Comparison of ENCODE assay signal across 25 cellular contexts in genomic region chr12:8911606-8912268, GRCh38. TPM values are rescaled to one million over a fixed set of nuclear protein-coding genes. Genes with fewer than 3 reads are reported as not detected.
DNase-seq lines count a peak whose midpoint lies in the region; ATAC-seq and TF ChIP-seq lines count a peak whose summit lies in the region.
"Had no signal": no experiment of that assay in that cellular context is flagged by ENCODE, and none has a peak within 500 bp of the region (broad histone marks: within the 10 kb centered on the region; RNA-seq: fewer than 3 reads in every experiment).

No MANE protein-coding gene starts in this region.

- TF ChIP-seq CTCF in cardiac muscle cell (IDR thresholded peaks at IDR 0.05; ENCODE audit: low read depth, low read length) = no peak
- no peak for TF ChIP-seq CTCF in parathyroid adenoma (IDR thresholded peaks at IDR 0.05)

- H2AFZ ChIP-seq in parathyroid adenoma = peak overlapping the region; percentile 44

- peaks cover 12% of the 10 kb centered on the region for H3K4me1 Mint-ChIP-seq in T-helper 2 cell treated with Interferon-gamma antibody and Interleukin-4, amounts not matched to agents 5 μg/mL and 100 μg/mL, for 36 hours (ENCODE audit: low read depth)

- 47% methylated on average over 3 of the region's 3 CpGs for WGBS in right cardiac atrium

- H3K27me3 ChIP-seq in cardiac muscle cell (no peaks in the 10 kb centered on the region), right cardiac atrium (ENCODE audit: control insufficient read depth, insufficient read depth) (no peaks in the 10 kb centered on the region), NT2/D1 (ENCODE audit: insufficient read depth, insufficient read length) (no peaks in the 10 kb centered on the region), parathyroid adenoma (ENCODE audit: control insufficient read depth, insufficient read depth, low read length) (no peaks in the 10 kb centered on the region)
- H3K27me3 ChIP-seq: BLaER1, right lobe of liver, stomach, transverse colon had no signal

- H3K27ac ChIP-seq in cardiac muscle cell (peak overlapping the region; percentile 89), right cardiac atrium (ENCODE audit: low read length) (no peak overlapping the region), parathyroid adenoma (no peak overlapping the region)
- H3K27ac ChIP-seq: 22Rv1, BLaER1, KMS-11, right lobe of liver had no signal

- no peaks in the 10 kb centered on the region for H3K36me3 Mint-ChIP-seq in T-helper 2 cell treated with Interferon-gamma antibody and Interleukin-4, amounts not matched to agents 5 μg/mL and 100 μg/mL, for 36 hours (ENCODE audit: low read depth)
- H3K36me3 Mint-ChIP-seq: T-cell had no signal

- peaks cover 26% of the 10 kb centered on the region for H3K27me3 Mint-ChIP-seq in T-helper 2 cell treated with Interferon-gamma antibody and Interleukin-4, amounts not matched to agents 5 μg/mL and 100 μg/mL, for 36 hours (ENCODE audit: low read depth)
- H3K27me3 Mint-ChIP-seq: activated T-cell treated with anti-CD3 and anti-CD28 coated beads, Interleukin-2, amount 50 U/mL, for 24 hours; T-cell had no signal

- DNase-seq in cardiac muscle cell (ENCODE audit: low read depth in 1 of 2, low spot score in 1 of 2) (no peak), right cardiac atrium (no peak), NT2/D1 (ENCODE audit: low read depth, low spot score) (peak; percentile 100), iPS DF 19.7 (ENCODE audit: low read depth, low spot score) (peak; percentile 87), NCI-H1694 (lab: John Stamatoyannopoulos, UW) (no peak)
- no peak for DNase-seq in T-helper 2 cell treated with Interferon-gamma antibody and Interleukin-4, amounts not matched to agents 5 μg/mL and 100 μg/mL, for 36 hours (ENCODE audit: low spot score)
- DNase-seq in activated T-cell treated with anti-CD3 and anti-CD28 coated beads, Interleukin-2, amount 50 U/mL, for 48 hours = no peak
- DNase-seq: activated CD8-positive, alpha-beta memory T cell treated with anti-CD3 and anti-CD28 coated beads for 24 hours; activated naive CD4-positive, alpha-beta T cell treated with Interleukin-2 at 50 U/mL for 16 hours; activated T-cell treated with anti-CD3 and anti-CD28 coated beads, Interleukin-2, amount 50 U/mL, for 24 hours; Caco-2; glutamatergic neuron; MV-4-11; NCI-H187; NCI-H774; right lobe of liver; SHP77 treated with DMSO at 0.1 percent for 48 hours; stomach; T-cell; transverse colon had no signal

- ATAC-seq in right cardiac atrium = no peak
- ATAC-seq: right lobe of liver, T-cell had no signal

- no peaks in the 10 kb centered on the region for H3K36me3 ChIP-seq in cardiac muscle cell
- H3K36me3 ChIP-seq in NT2/D1 (ENCODE audit: insufficient read depth, insufficient read length, low read length) = no peaks in the 10 kb centered on the region
- no peaks in the 10 kb centered on the region for H3K36me3 ChIP-seq in parathyroid adenoma (ENCODE audit: control insufficient read depth, insufficient read depth, low read length)
- H3K36me3 ChIP-seq: BLaER1, right lobe of liver, stomach, transverse colon had no signal

- H3K4me1 ChIP-seq in cardiac muscle cell (ENCODE audit: low read depth) (peaks cover 21% of the 10 kb centered on the region), right cardiac atrium (ENCODE audit: control insufficient read depth, insufficient read depth, low read length) (peaks cover 2% of the 10 kb centered on the region), NT2/D1 (ENCODE audit: insufficient read depth, insufficient read length) (peaks cover 8% of the 10 kb centered on the region), parathyroid adenoma (peaks cover 9% of the 10 kb centered on the region)
- H3K4me1 ChIP-seq: right lobe of liver had no signal

- H3K9me3 ChIP-seq in cardiac muscle cell (ENCODE audit: low read depth) (no peaks in the 10 kb centered on the region), right cardiac atrium (ENCODE audit: control insufficient read depth, low read length) (no peaks in the 10 kb centered on the region), NT2/D1 (ENCODE audit: insufficient read depth, low read length) (no peaks in the 10 kb centered on the region), parathyroid adenoma (ENCODE audit: control insufficient read depth, low read length) (no peaks in the 10 kb centered on the region)
- H3K9me3 ChIP-seq: BLaER1, Caco-2, right lobe of liver, stomach, transverse colon had no signal

- no peak overlapping the region for H3K4me3 Mint-ChIP-seq in T-helper 2 cell treated with Interferon-gamma antibody and Interleukin-4, amounts not matched to agents 5 μg/mL and 100 μg/mL, for 36 hours
- H3K4me3 Mint-ChIP-seq: activated T-cell treated with anti-CD3 and anti-CD28 coated beads, Interleukin-2, amount 50 U/mL, for 24 hours; dendritic cell treated with granulocyte-macrophage colony-stimulating factor and Interleukin-4, amounts not matched to agents 40 ng/mL and 50 ng/mL, for 4 days; T-cell had no signal

- intact Hi-C loops in right cardiac atrium (cut with DNase I) = no loop called here

- H3K79me2 ChIP-seq in parathyroid adenoma = peaks cover 2% of the 10 kb centered on the region

- H3K9ac ChIP-seq in NT2/D1 (ENCODE audit: insufficient read length, low read depth) = peak overlapping the region; percentile 88
- H3K9ac ChIP-seq in parathyroid adenoma = no peak overlapping the region
- H3K9ac ChIP-seq: BLaER1, KMS-11 had no signal

- H3K4me3 ChIP-seq in cardiac muscle cell (no peak overlapping the region), right cardiac atrium (ENCODE audit: low read length) (no peak overlapping the region), NT2/D1 (ENCODE audit: insufficient read length, low read depth) (peak overlapping the region; percentile 57), parathyroid adenoma (ENCODE audit: low read depth, low read length) (no peak overlapping the region)
- H3K4me3 ChIP-seq: BLaER1, right lobe of liver, stomach, transverse colon had no signal

- H3K27ac Mint-ChIP-seq in T-helper 2 cell treated with Interferon-gamma antibody and Interleukin-4, amounts not matched to agents 5 μg/mL and 100 μg/mL, for 36 hours = no peak overlapping the region
- H3K27ac Mint-ChIP-seq: activated T-cell treated with anti-CD3 and anti-CD28 coated beads, Interleukin-2, amount 50 U/mL, for 24 hours; dendritic cell treated with granulocyte-macrophage colony-stimulating factor and Interleukin-4, amounts not matched to agents 40 ng/mL and 50 ng/mL, for 4 days had no signal

- no peak overlapping the region for H3K4me2 ChIP-seq in parathyroid adenoma (ENCODE audit: low read length)
- H3K4me2 ChIP-seq: BLaER1, KMS-11 had no signal

- no peaks in the 10 kb centered on the region for H3K9me3 Mint-ChIP-seq in T-helper 2 cell treated with Interferon-gamma antibody and Interleukin-4, amounts not matched to agents 5 μg/mL and 100 μg/mL, for 36 hours
- H3K9me3 Mint-ChIP-seq: activated T-cell treated with anti-CD3 and anti-CD28 coated beads, Interleukin-2, amount 50 U/mL, for 24 hours; dendritic cell treated with granulocyte-macrophage colony-stimulating factor and Interleukin-4, amounts not matched to agents 40 ng/mL and 50 ng/mL, for 4 days; T-cell had no signal

RNA-seq across cellular contexts. Expression of gene PHC1, which starts 2.6 kb away (rescaled TPM):
- total RNA-seq in cardiac muscle cell (44.3 and 51.7 TPM in 2 replicates), right cardiac atrium (10 to 100 TPM; 25.3 to 34.9 (median 27.8) TPM)
- polyA plus RNA-seq in cardiac muscle cell (37.5 and 47.0 TPM in 2 replicates), right cardiac atrium (13.3 TPM)

RNA-seq across cellular contexts. Expression of gene M6PR, which starts 37.7 kb away (rescaled TPM):
- total RNA-seq in cardiac muscle cell (69.4 and 108 TPM in 2 replicates), right cardiac atrium (100 to 1,000 TPM in 3 of 4 donors, 10 to 100 TPM in 1; 97.1 to 109 (median 106) TPM)
- polyA plus RNA-seq in cardiac muscle cell (91.2 and 120 TPM in 2 replicates), right cardiac atrium (55.8 TPM)

Comparison
In these comparisons a context has a peak if more than half of its experiments do, and no peak if none do; other contexts are left out.
1. DNase-seq: peak in NT2/D1 (single experiment) and iPS DF 19.7 (single experiment); none in cardiac muscle cell (0 of 2), right cardiac atrium (0 of 3), NCI-H1694 (single experiment), T-helper 2 cell treated with Interferon-gamma antibody and Interleukin-4, amounts not matched to agents 5 μg/mL and 100 μg/mL, for 36 hours (single experiment) and activated T-cell treated with anti-CD3 and anti-CD28 coated beads, Interleukin-2, amount 50 U/mL, for 48 hours (0 of 2).